35 cellular contexts compared by ENCODE assay signal in the genomic region with DNA sequence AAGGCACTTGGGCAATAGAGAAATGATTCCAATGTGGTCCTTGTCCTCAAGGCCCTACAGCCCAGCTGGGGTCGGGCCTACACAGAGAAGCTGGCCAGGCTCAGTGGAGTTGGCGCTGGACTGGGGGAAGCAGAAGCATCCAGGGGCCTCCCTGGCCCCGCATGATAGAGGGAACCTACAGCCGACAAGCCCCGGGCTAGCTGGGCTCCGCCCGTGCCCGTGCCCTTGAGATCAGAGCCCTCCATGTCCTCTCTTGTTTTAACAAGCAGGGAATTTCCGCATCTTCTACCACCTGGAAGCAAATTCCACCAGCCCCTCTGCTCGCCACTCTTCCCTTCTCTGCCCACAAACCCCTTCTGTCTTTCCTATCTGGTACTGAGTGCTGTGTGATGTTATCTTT. TPM values are rescaled to one million over a fixed set of nuclear protein-coding genes. Genes with fewer than 3 reads are reported as not detected.
"Had no signal": no experiment of that assay in that cellular context is flagged by ENCODE, and none has a peak within 500 bp of the region (broad histone marks: within the 10 kb centered on the region; RNA-seq: fewer than 3 reads in every experiment).

No MANE protein-coding gene starts in this region.

- H3K27me3 ChIP-seq: MG63 had no signal

- H3K9me3 ChIP-seq: MG63 had no signal

- H3K4me3 ChIP-seq: MG63 had no signal

- H3K36me3 ChIP-seq: MG63 had no signal

- H3K9ac ChIP-seq: KMS-11 had no signal

- H3K27ac ChIP-seq: KMS-11 had no signal

- DNase-seq: Karpas-422, Kasumi-1, MG63, MM.1S, MV-4-11, NCI-H1048, NCI-H1092, NCI-H1092 treated with DMSO at 0.1 percent for 48 hours, NCI-H1105, NCI-H1105 treated with DMSO at 0.1 percent for 48 hours, NCI-H1417 treated with DMSO at 0.1 percent for 48 hours, NCI-H1436, NCI-H1436 treated with DMSO at 0.1 percent for 48 hours, NCI-H146, NCI-H1694, NCI-H1694 treated with DMSO at 0.1 percent for 48 hours, NCI-H187, NCI-H187 treated with DMSO at 0.1 percent for 48 hours, NCI-H1930, NCI-H2029, NCI-H2029 treated with DMSO at 0.1 percent for 48 hours, NCI-H2081, NCI-H2081 treated with DMSO at 0.1 percent for 48 hours, NCI-H2107, NCI-H2171, NCI-H2171 treated with DMSO at 0.1 percent for 48 hours, NCI-H226, NCI-H345, NCI-H446, NCI-H446 treated with DMSO at 0.1 percent for 48 hours, NCI-H510A had no signal

- H3K4me2 ChIP-seq: KMS-11 had no signal

RNA-seq across cellular contexts. Expression of gene CYTL1, which starts 31.6 kb away (rescaled TPM):
- total RNA-seq: LHCN-M2, MCF 10A, NCI-H460 had no signal
